9 cellular contexts compared by ENCODE assay signal in genomic region chr5:77645158-77645994, GRCh38. TPM values are rescaled to one million over a fixed set of nuclear protein-coding genes. Genes with fewer than 3 reads are reported as not detected.
DNase-seq lines count a peak whose midpoint lies in the region; ATAC-seq, FAIRE-seq and TF ChIP-seq lines count a peak whose summit lies in the region.
"Had no signal": no experiment of that assay in that cellular context is flagged by ENCODE, and none has a peak within 500 bp of the region (broad histone marks: within the 10 kb centered on the region; RNA-seq: fewer than 3 reads in every experiment).

No MANE protein-coding gene starts in this region.

- no peak overlapping the region for H3K27ac ChIP-seq in CD4-positive, alpha-beta T cell (ENCODE audit: low read depth, low read length)
- H3K27ac ChIP-seq in mesenchymal stem cell (ENCODE audit: low read length, poor library complexity, severe bottlenecking): no peak overlapping the region
- H3K27ac ChIP-seq in urinary bladder (ENCODE audit: low read depth): no peak overlapping the region

- no peak overlapping the region for H3K9ac ChIP-seq in mesenchymal stem cell (ENCODE audit: low read length)

- H3K23ac ChIP-seq in mesenchymal stem cell (ENCODE audit: low read length in 2 of 2): no peak overlapping the region

- H3K4ac ChIP-seq in mesenchymal stem cell (ENCODE audit: low read depth in 1 of 2, low read length in 2 of 2): no peak overlapping the region

- H3K9me3 Mint-ChIP-seq in CD4-positive, alpha-beta T cell: peaks cover 2% of the 10 kb centered on the region

- H3K4me1 ChIP-seq in mesenchymal stem cell (ENCODE audit: control insufficient read depth, insufficient read depth, low read depth, low read length) (peaks cover 12% of the 10 kb centered on the region), urinary bladder (ENCODE audit: insufficient read depth) (no peaks in the 10 kb centered on the region)

- FAIRE-seq in bronchial epithelial cell (lab: Jason Lieb, UNC): no peak

- no peak for TF ChIP-seq CTCF in CD4-positive, alpha-beta T cell (IDR thresholded peaks at IDR 0.05)
- TF ChIP-seq CTCF in GM20000 (IDR thresholded peaks at IDR 0.05; ENCODE audit: extremely low read depth, missing control alignments) (peak; percentile 55), bronchial epithelial cell (IDR thresholded peaks at IDR 0.05; ENCODE audit: insufficient read depth, low read length, severe bottlenecking) (peak; percentile 14)

- peak overlapping the region; percentile 67 for H3K4me2 ChIP-seq in mesenchymal stem cell (ENCODE audit: low read length, poor library complexity, severe bottlenecking)

- no peaks in the 10 kb centered on the region for H3K36me3 Mint-ChIP-seq in CD4-positive, alpha-beta T cell (ENCODE audit: low read depth)

- CTCF ChIA-PET in CD4-positive, alpha-beta T cell (lab: Charles Lee): no interaction called here

- H3K14ac ChIP-seq in mesenchymal stem cell (ENCODE audit: low read length in 2 of 2): no peak overlapping the region

- no peak overlapping the region for H4K8ac ChIP-seq in mesenchymal stem cell (ENCODE audit: low read length)

- POLR2A ChIA-PET in CD4-positive, alpha-beta T cell (lab: Charles Lee): no interaction called here

- no peak overlapping the region for H4K91ac ChIP-seq in mesenchymal stem cell (ENCODE audit: low read length)

- H3K18ac ChIP-seq in mesenchymal stem cell (ENCODE audit: low read depth in 1 of 2, low read length in 2 of 2): no peak overlapping the region

- no peak overlapping the region for H3K27ac Mint-ChIP-seq in CD4-positive, alpha-beta T cell

- H3K4me3 ChIP-seq in bronchial epithelial cell (ENCODE audit: low read depth, low read length): no peak overlapping the region
- H3K4me3 ChIP-seq in mesenchymal stem cell (ENCODE audit: insufficient read depth in 1 of 2, low read depth in 1 of 2, low read length in 2 of 2): peak overlapping the region in 1 of 2 experiments; percentile 56
- peak overlapping the region; percentile 10 for H3K4me3 ChIP-seq in urinary bladder (ENCODE audit: low read depth, low read length)

- peaks cover 78% of the 10 kb centered on the region for H3K27me3 ChIP-seq in CD4-positive, alpha-beta T cell (ENCODE audit: control insufficient read depth, insufficient read depth, low read length)
- peaks cover 58% of the 10 kb centered on the region for H3K27me3 ChIP-seq in bronchial epithelial cell (ENCODE audit: control insufficient read depth, insufficient read depth, low read length)
- peaks cover 92 to 97% of the 10 kb centered on the region in 2 experiments for H3K27me3 ChIP-seq in mesenchymal stem cell (ENCODE audit: control insufficient read depth in 1 of 2, insufficient read depth in 1 of 2, low read length in 2 of 2)

- H2AFZ ChIP-seq in mesenchymal stem cell (ENCODE audit: low read depth, low read length): no peak overlapping the region

- H2BK12ac ChIP-seq in mesenchymal stem cell (ENCODE audit: low read length in 2 of 2): no peak overlapping the region

- WGBS in mesenchymal stem cell: 2% methylated on average over 70 of the region's 80 CpGs
- WGBS in urinary bladder: 1% methylated on average over 80 of the region's 80 CpGs

- peak in 1 of 10 experiments; percentile 39 for DNase-seq in CD4-positive, alpha-beta T cell
- peak; percentile 92 for DNase-seq in GM20000 (ENCODE audit: low spot score)
- DNase-seq in RPMI8226: peak; percentile 61
- no peak for DNase-seq in bronchial epithelial cell (ENCODE audit: low read depth)
- peak; percentile 12 for DNase-seq in mesenchymal stem cell

- H2BK120ac ChIP-seq in mesenchymal stem cell (ENCODE audit: low read depth, low read length): no peak overlapping the region

- no peaks in the 10 kb centered on the region for H3K79me1 ChIP-seq in mesenchymal stem cell (replicated peaks; ENCODE audit: low read length, poor library complexity, severe bottlenecking)

- H2BK15ac ChIP-seq in mesenchymal stem cell (ENCODE audit: low read depth, poor library complexity, severe bottlenecking): no peak overlapping the region

- H2AK5ac ChIP-seq in mesenchymal stem cell (ENCODE audit: low read length, severe bottlenecking): no peak overlapping the region

- ATAC-seq in CD4-positive, alpha-beta T cell (ENCODE audit: poor library complexity): peak; percentile 68
- ATAC-seq in GM21447 (IDR thresholded peaks at IDR 0.05; ENCODE audit: unreplicated experiment) (no peak), HG03159 (IDR thresholded peaks at IDR 0.05; ENCODE audit: unreplicated experiment) (no peak)

- H3K4me1 Mint-ChIP-seq in CD4-positive, alpha-beta T cell (ENCODE audit: low read depth): peaks cover 25% of the 10 kb centered on the region

- H3K9me3 ChIP-seq in CD4-positive, alpha-beta T cell (ENCODE audit: control insufficient read depth, low read length): peaks cover 17% of the 10 kb centered on the region
- H3K9me3 ChIP-seq in mesenchymal stem cell (ENCODE audit: control insufficient read depth, low read length): peaks cover 3% of the 10 kb centered on the region

- peak overlapping the region; percentile 71 for H3K4me3 Mint-ChIP-seq in CD4-positive, alpha-beta T cell

- peaks cover 97% of the 10 kb centered on the region for H3K27me3 Mint-ChIP-seq in CD4-positive, alpha-beta T cell

- H2BK5ac ChIP-seq in mesenchymal stem cell (ENCODE audit: low read depth, low read length, poor library complexity, severe bottlenecking): no peak overlapping the region

- no peaks in the 10 kb centered on the region for H3K36me3 ChIP-seq in bronchial epithelial cell (ENCODE audit: control insufficient read depth, insufficient read depth, low read length)
- H3K36me3 ChIP-seq in mesenchymal stem cell (ENCODE audit: control insufficient read depth in 1 of 2, insufficient read depth in 2 of 2, low read depth in 1 of 2, low read length in 2 of 2): no peaks in the 10 kb centered on the region
- H3K36me3 ChIP-seq in urinary bladder (ENCODE audit: insufficient read depth): no peaks in the 10 kb centered on the region

- intact Hi-C loops in CD4-positive, alpha-beta T cell (cut with DNase I, micrococcal nuclease): loop anchor here in 1 of 2 experiments (5.0 kb wide), 1 partner anchor 132 kb away; the partner anchor contains the start of gene TBCA

RNA-seq across cellular contexts. Expression of gene OTP, which starts 6.9 kb away (rescaled TPM):
- total RNA-seq in CD4-positive, alpha-beta T cell: not detected
- total RNA-seq in bronchial epithelial cell: not detected in 2 replicates
- not detected for polyA plus RNA-seq in mesenchymal stem cell (2013, experiment 1 of 2)
- not detected for polyA plus RNA-seq in mesenchymal stem cell (2013, experiment 2 of 2)
- not detected for total RNA-seq in urinary bladder
- polyA plus RNA-seq in urinary bladder: not detected
- total RNA-seq: mononuclear cell had no signal
